ENCODE assay signal across 2 cellular contexts in the genomic region with DNA sequence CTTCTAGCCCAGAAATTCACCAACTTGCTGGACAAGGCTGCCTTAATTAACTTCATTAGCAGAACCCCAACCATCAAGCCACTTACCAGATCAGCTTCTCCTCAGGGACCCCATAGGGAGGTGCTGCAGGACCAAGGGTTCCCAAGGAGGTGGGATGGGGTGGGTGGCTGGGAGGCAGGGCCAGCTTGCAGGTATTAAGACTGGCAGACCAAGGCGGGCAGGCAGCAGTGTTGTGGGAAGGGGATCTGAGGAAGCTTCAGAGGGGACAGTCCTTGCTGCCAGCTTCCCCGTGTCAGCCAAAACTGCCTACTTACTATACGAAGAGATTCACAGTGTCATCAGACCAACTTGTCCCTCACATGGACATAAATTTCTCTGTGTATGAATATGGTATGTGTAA.
TF ChIP-seq lines count a peak whose summit lies in the region.

No MANE protein-coding gene starts in this region.

TF ChIP-seq in SK-N-SH, 30 proteins besides CTCF, POLR2A, EP300 and RAD21 (continued from another document):
- TF ChIP-seq, protein P1, sequence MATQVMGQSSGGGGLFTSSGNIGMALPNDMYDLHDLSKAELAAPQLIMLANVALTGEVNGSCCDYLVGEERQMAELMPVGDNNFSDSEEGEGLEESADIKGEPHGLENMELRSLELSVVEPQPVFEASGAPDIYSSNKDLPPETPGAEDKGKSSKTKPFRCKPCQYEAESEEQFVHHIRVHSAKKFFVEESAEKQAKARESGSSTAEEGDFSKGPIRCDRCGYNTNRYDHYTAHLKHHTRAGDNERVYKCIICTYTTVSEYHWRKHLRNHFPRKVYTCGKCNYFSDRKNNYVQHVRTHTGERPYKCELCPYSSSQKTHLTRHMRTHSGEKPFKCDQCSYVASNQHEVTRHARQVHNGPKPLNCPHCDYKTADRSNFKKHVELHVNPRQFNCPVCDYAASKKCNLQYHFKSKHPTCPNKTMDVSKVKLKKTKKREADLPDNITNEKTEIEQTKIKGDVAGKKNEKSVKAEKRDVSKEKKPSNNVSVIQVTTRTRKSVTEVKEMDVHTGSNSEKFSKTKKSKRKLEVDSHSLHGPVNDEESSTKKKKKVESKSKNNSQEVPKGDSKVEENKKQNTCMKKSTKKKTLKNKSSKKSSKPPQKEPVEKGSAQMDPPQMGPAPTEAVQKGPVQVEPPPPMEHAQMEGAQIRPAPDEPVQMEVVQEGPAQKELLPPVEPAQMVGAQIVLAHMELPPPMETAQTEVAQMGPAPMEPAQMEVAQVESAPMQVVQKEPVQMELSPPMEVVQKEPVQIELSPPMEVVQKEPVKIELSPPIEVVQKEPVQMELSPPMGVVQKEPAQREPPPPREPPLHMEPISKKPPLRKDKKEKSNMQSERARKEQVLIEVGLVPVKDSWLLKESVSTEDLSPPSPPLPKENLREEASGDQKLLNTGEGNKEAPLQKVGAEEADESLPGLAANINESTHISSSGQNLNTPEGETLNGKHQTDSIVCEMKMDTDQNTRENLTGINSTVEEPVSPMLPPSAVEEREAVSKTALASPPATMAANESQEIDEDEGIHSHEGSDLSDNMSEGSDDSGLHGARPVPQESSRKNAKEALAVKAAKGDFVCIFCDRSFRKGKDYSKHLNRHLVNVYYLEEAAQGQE (IDR thresholded peaks at IDR 0.05; ENCODE audit: low read depth, low read length), result no peak
TF ChIP-seq in SK-N-SH: peak in this region for 0.

TF ChIP-seq in SK-N-SH treated with all-trans-retinoic acid at 6 μM for 48 hours, 23 proteins besides CTCF, POLR2A, EP300 and RAD21 (continued from another document):
- TF ChIP-seq, protein P2, sequence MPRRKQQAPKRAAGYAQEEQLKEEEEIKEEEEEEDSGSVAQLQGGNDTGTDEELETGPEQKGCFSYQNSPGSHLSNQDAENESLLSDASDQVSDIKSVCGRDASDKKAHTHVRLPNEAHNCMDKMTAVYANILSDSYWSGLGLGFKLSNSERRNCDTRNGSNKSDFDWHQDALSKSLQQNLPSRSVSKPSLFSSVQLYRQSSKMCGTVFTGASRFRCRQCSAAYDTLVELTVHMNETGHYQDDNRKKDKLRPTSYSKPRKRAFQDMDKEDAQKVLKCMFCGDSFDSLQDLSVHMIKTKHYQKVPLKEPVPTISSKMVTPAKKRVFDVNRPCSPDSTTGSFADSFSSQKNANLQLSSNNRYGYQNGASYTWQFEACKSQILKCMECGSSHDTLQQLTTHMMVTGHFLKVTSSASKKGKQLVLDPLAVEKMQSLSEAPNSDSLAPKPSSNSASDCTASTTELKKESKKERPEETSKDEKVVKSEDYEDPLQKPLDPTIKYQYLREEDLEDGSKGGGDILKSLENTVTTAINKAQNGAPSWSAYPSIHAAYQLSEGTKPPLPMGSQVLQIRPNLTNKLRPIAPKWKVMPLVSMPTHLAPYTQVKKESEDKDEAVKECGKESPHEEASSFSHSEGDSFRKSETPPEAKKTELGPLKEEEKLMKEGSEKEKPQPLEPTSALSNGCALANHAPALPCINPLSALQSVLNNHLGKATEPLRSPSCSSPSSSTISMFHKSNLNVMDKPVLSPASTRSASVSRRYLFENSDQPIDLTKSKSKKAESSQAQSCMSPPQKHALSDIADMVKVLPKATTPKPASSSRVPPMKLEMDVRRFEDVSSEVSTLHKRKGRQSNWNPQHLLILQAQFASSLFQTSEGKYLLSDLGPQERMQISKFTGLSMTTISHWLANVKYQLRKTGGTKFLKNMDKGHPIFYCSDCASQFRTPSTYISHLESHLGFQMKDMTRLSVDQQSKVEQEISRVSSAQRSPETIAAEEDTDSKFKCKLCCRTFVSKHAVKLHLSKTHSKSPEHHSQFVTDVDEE (CRISPR knock-in tag; IDR thresholded peaks at IDR 0.05), result no peak
- no peak for TF ChIP-seq ISL1 (CRISPR knock-in tag; IDR thresholded peaks at IDR 0.05)
- TF ChIP-seq SNAI2 (CRISPR knock-in tag; IDR thresholded peaks at IDR 0.05), result no peak
- TF ChIP-seq ARNTL (CRISPR knock-in tag; IDR thresholded peaks at IDR 0.05; ENCODE audit: borderline replicate concordance, low read depth), result no peak
- no peak for TF ChIP-seq CSDC2 (CRISPR knock-in tag; IDR thresholded peaks at IDR 0.05)
- TF ChIP-seq, protein P3, sequence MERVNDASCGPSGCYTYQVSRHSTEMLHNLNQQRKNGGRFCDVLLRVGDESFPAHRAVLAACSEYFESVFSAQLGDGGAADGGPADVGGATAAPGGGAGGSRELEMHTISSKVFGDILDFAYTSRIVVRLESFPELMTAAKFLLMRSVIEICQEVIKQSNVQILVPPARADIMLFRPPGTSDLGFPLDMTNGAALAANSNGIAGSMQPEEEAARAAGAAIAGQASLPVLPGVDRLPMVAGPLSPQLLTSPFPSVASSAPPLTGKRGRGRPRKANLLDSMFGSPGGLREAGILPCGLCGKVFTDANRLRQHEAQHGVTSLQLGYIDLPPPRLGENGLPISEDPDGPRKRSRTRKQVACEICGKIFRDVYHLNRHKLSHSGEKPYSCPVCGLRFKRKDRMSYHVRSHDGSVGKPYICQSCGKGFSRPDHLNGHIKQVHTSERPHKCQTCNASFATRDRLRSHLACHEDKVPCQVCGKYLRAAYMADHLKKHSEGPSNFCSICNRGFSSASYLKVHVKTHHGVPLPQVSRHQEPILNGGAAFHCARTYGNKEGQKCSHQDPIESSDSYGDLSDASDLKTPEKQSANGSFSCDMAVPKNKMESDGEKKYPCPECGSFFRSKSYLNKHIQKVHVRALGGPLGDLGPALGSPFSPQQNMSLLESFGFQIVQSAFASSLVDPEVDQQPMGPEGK (CRISPR knock-in tag; IDR thresholded peaks at IDR 0.05; ENCODE audit: borderline replicate concordance), result no peak
- TF ChIP-seq ZC3H10 (CRISPR knock-in tag; IDR thresholded peaks at IDR 0.05), result no peak
